Comparison of ENCODE assay signal across 15 cellular contexts in genomic region chr22:41314821-41315220, GRCh38. TPM values are rescaled to one million over a fixed set of nuclear protein-coding genes. Genes with fewer than 3 reads are reported as not detected.
A peak's percentile ranks its signal among the peaks of the same experiment; 100 is the strongest.
DNase-seq lines count a peak whose midpoint lies in the region; ATAC-seq and TF ChIP-seq lines count a peak whose summit lies in the region.
"Had no signal": no experiment of that assay in that cellular context is flagged by ENCODE, and none has a peak within 500 bp of the region (broad histone marks: within the 10 kb centered on the region; RNA-seq: fewer than 3 reads in every experiment).

No MANE protein-coding gene starts in this region.

- in situ Hi-C loops in IMR-90 (cut with MboI; ENCODE audit: low sequenced_read_pairs) = no loop called here

- peaks cover 3% of the 10 kb centered on the region; the same call in 1 of the 2 replicates for H3K9me3 Mint-ChIP-seq in WTC11
- H3K9me3 Mint-ChIP-seq: CD4-positive, alpha-beta T cell; GM23338 had no signal

- H2BK5ac ChIP-seq in IMR-90 (ENCODE audit: low read depth, low read length, poor library complexity, severe bottlenecking) = peak overlapping the region; percentile 39

- no peak overlapping the region for H3K23ac ChIP-seq in IMR-90 (ENCODE audit: low read depth, low read length)

- no peak overlapping the region for H4K5ac ChIP-seq in IMR-90 (ENCODE audit: low read depth, low read length)

- H3K14ac ChIP-seq in IMR-90 (replicated peaks; ENCODE audit: low read depth, low read length) = no peak overlapping the region

- TF ChIP-seq RAD21 in IMR-90 (IDR thresholded peaks at IDR 0.05; ENCODE audit: low read length) = no peak

- H3K27me3 Mint-ChIP-seq in WTC11 (ENCODE audit: low read depth) = no peaks in the 10 kb centered on the region
- H3K27me3 Mint-ChIP-seq: CD4-positive, alpha-beta T cell had no signal

- no peak overlapping the region for H2BK15ac ChIP-seq in IMR-90 (ENCODE audit: low read depth, low read length)

- H3K27me3 ChIP-seq in IMR-90 (ENCODE audit: control insufficient read depth, insufficient read depth, low read length) (no peaks in the 10 kb centered on the region), foreskin keratinocyte (no peaks in the 10 kb centered on the region)
- H3K27me3 ChIP-seq: BLaER1 treated with 17β-estradiol and CSF1 and Interleukin-3, amounts not matched to agents 10 nM and 100 nM had no signal

- peaks cover 90% of the 10 kb centered on the region for H4K20me1 ChIP-seq in IMR-90 (ENCODE audit: insufficient read depth, low read length)

- H3K9me3 ChIP-seq in IMR-90 (ENCODE audit: control insufficient read depth, insufficient read depth, low read length) = no peaks in the 10 kb centered on the region

- H3K36me3 ChIP-seq in IMR-90 (ENCODE audit: control insufficient read depth, insufficient read depth, low read length) = peaks cover 22% of the 10 kb centered on the region

- POLR2A ChIA-PET in IMR-90 (lab: Charles Lee; ENCODE audit: unreplicated experiment) = no interaction called here
- POLR2A ChIA-PET in WTC11 (lab: Charles Lee) = interaction anchor here (0.5 to 0.7 kb wide), 2 partner anchors 38 to 44 kb away, joined by 5 read pairs; no protein-coding TSS in a partner anchor

- no peak overlapping the region for H3K9ac ChIP-seq in IMR-90 (ENCODE audit: low read depth, low read length)
- H3K9ac ChIP-seq: BLaER1 treated with 17β-estradiol and CSF1 and Interleukin-3, amounts not matched to agents 10 nM and 100 nM had no signal

- H2BK20ac ChIP-seq in IMR-90 (ENCODE audit: low read depth, low read length) = no peak overlapping the region

- WGBS in IMR-90 (ENCODE audit: extremely low coverage in 2 of 2, insufficient read length in 1 of 2), 2 experiments = no CpG with 5 or more reads among the region's 8 CpGs

- no peak for TF ChIP-seq CTCF in C4-2B (conservative IDR thresholded peaks at IDR 0.05)
- TF ChIP-seq CTCF in IMR-90 (conservative IDR thresholded peaks at IDR 0.05; ENCODE audit: low read depth, low read length) = no peak
- TF ChIP-seq CTCF in WTC11 (IDR thresholded peaks at IDR 0.05) = no peak
- TF ChIP-seq CTCF in foreskin keratinocyte (conservative IDR thresholded peaks at IDR 0.05) = no peak

- DNase-seq in IMR-90 (no peak), WTC11 (ENCODE audit: low spot score) (no peak), foreskin keratinocyte (peak; percentile 23 to 51), posterior vena cava (ENCODE audit: low spot score) (no peak), NCI-H2227 treated with DMSO at 0.1 percent for 48 hours (lab: John Stamatoyannopoulos, UW) (no peak), SW480 (ENCODE audit: low spot score) (no peak), T-helper 9 cell (no peak)
- DNase-seq: ACHN; Calu3; CD4-positive, alpha-beta T cell; DMS 273 treated with DMSO at 0.1 percent for 48 hours; H7 had no signal

- CTCF ChIA-PET in IMR-90 (lab: Yijun Ruan, JAX) (no interaction called here), WTC11 (lab: Charles Lee) (no interaction called here)

- H4K91ac ChIP-seq in IMR-90 (ENCODE audit: insufficient read depth, low read depth, low read length) = no peak overlapping the region

- H3K4me1 Mint-ChIP-seq in WTC11 = peaks cover 8% of the 10 kb centered on the region

- no peak for TF ChIP-seq POLR2A in IMR-90 (IDR thresholded peaks at IDR 0.05; ENCODE audit: low read depth, low read length)

- ATAC-seq in IMR-90 (ENCODE audit: low read depth) (no peak), WTC11 (no peak), foreskin keratinocyte (peak; percentile 37)
- ATAC-seq: GM23338 had no signal

- 0 out of 4 replicates have a peak overlapping the region, but pooled peaks of 1 of the 2 experiments have one; percentile 16 for H4K8ac ChIP-seq in IMR-90 (ENCODE audit: low read depth in 2 of 2, low read length in 2 of 2)

- H3K4me1 ChIP-seq in IMR-90 (ENCODE audit: control insufficient read depth, insufficient read depth, low read length) (peaks cover 4% of the 10 kb centered on the region; the same call in 1 of the 2 replicates), foreskin keratinocyte (peaks cover 3% of the 10 kb centered on the region)

- H3K27ac Mint-ChIP-seq in WTC11 = peak overlapping the region; percentile 49; the same call in 1 of the 2 replicates
- H3K27ac Mint-ChIP-seq: CD4-positive, alpha-beta T cell; GM23338 had no signal

- no peak overlapping the region for H3K56ac ChIP-seq in IMR-90 (ENCODE audit: extremely low read depth, insufficient read depth, low read length)

- H3K4ac ChIP-seq in IMR-90 (ENCODE audit: low read depth, low read length) = no peak overlapping the region

- peak overlapping the region; percentile 28; the same call in 1 of the 2 replicates for H2AK5ac ChIP-seq in IMR-90 (ENCODE audit: low read depth, low read length)

- H3K4me3 Mint-ChIP-seq in WTC11 = no peak overlapping the region
- H3K4me3 Mint-ChIP-seq: CD4-positive, alpha-beta T cell; GM23338 had no signal

- H2AK9ac ChIP-seq in IMR-90 (replicated peaks; ENCODE audit: low read depth, low read length, poor library complexity) = no peak overlapping the region

- H3K27ac ChIP-seq in C4-2B = peak overlapping the region; percentile 41
- peak overlapping the region; percentile 25 for H3K27ac ChIP-seq in IMR-90 (ENCODE audit: insufficient read depth, low read length)
- no peak overlapping the region for H3K27ac ChIP-seq in foreskin keratinocyte
- H3K27ac ChIP-seq: BLaER1 treated with 17β-estradiol and CSF1 and Interleukin-3, amounts not matched to agents 10 nM and 100 nM had no signal

- no peak overlapping the region for H3K4me2 ChIP-seq in IMR-90 (ENCODE audit: low read depth, low read length)
- H3K4me2 ChIP-seq: GM23338 had no signal

- no TSS peak for BruUV-seq in IMR-90 (replicated peaks; lab: Mats Ljungman, UMichigan)

- intact Hi-C loops in IMR-90 (cut with micrococcal nuclease) = no loop called here
- intact Hi-C loops in posterior vena cava (cut with DNase I) = no loop called here

- peaks cover 27% of the 10 kb centered on the region for H3K9me1 ChIP-seq in IMR-90 (ENCODE audit: insufficient read depth, low read length)

- no peak overlapping the region for H2BK120ac ChIP-seq in IMR-90 (ENCODE audit: low read depth, low read length)

- H2AFZ ChIP-seq in IMR-90 (replicated peaks; ENCODE audit: low read length, poor library complexity) = no peak overlapping the region
- H2AFZ ChIP-seq: GM23338 had no signal

- H3K18ac ChIP-seq in IMR-90 (ENCODE audit: low read depth, low read length) = no peak overlapping the region

- H3K79me1 ChIP-seq in IMR-90 (ENCODE audit: low read depth in 1 of 2, low read length in 2 of 2) = peaks cover 18 to 78% of the 10 kb centered on the region in 2 experiments

- H3K36me3 Mint-ChIP-seq in WTC11 = no peaks in the 10 kb centered on the region

- H3K4me3 ChIP-seq in IMR-90 (ENCODE audit: insufficient read depth, low read depth, low read length) = no peak overlapping the region
- H3K4me3 ChIP-seq: BLaER1 treated with 17β-estradiol and CSF1 and Interleukin-3, amounts not matched to agents 10 nM and 100 nM; GM23338 had no signal

- dilution Hi-C loops in IMR-90 (cut with HindIII; ENCODE audit: low sequenced_read_pairs, unreplicated experiment) = no loop called here

TF ChIP-seq in IMR-90, 13 proteins besides CTCF, POLR2A, EP300 and RAD21:
- no peak for TF ChIP-seq RCOR1 (IDR thresholded peaks at IDR 0.05; ENCODE audit: insufficient replicate concordance, low read length)
- TF ChIP-seq NFE2L2 (IDR thresholded peaks at IDR 0.05; ENCODE audit: low read depth, low read length) = no peak
- TF ChIP-seq CHD1 (IDR thresholded peaks at IDR 0.05; ENCODE audit: low read depth, low read length) = no peak
- TF ChIP-seq MXI1 (IDR thresholded peaks at IDR 0.05; ENCODE audit: borderline replicate concordance, low read depth, low read length) = no peak
- TF ChIP-seq FOS (IDR thresholded peaks at IDR 0.05; ENCODE audit: low read depth, low read length) = no peak
- TF ChIP-seq SMC3 (IDR thresholded peaks at IDR 0.05; ENCODE audit: low read depth, low read length) = no peak
- no peak for TF ChIP-seq MAZ (IDR thresholded peaks at IDR 0.05; ENCODE audit: borderline replicate concordance, low read depth, low read length)

RNA-seq across cellular contexts. Expression of gene ZC3H7B, which starts 13.5 kb away (rescaled TPM):
- total RNA-seq in IMR-90 (2012; rRNA removed) (35.6 and 37.6 TPM in 2 replicates), WTC11 (2021) (61.6 to 64.7 TPM (median 64.7 TPM) in 3 replicates), foreskin keratinocyte (82.6 and 89.4 TPM in 2 replicates), posterior vena cava (10 to 100 TPM; 36.1 to 41.7 TPM)
- polyA plus RNA-seq in IMR-90 (2012; rRNA removed) (72.3 and 81.6 TPM in 2 replicates), foreskin keratinocyte (35.3 and 37.7 TPM in 2 replicates)
- polyA plus RNA-seq in IMR-90 (2012; cell fraction: cytosol; rRNA removed) = 45.0 and 67.7 TPM in 2 replicates
- polyA plus RNA-seq in IMR-90 (2012; cell fraction: nucleus; rRNA removed; ENCODE audit: low replicate concordance) = 104 and 165 TPM in 2 replicates

RNA-seq across cellular contexts. Expression of gene RANGAP1, which starts 28.8 kb away (rescaled TPM):
- 71.2 and 74.4 TPM in 2 replicates for total RNA-seq in IMR-90 (2012; rRNA removed)
- polyA plus RNA-seq in IMR-90 (2012; rRNA removed) = 148 and 165 TPM in 2 replicates
- polyA plus RNA-seq in IMR-90 (2012; cell fraction: cytosol; rRNA removed) = 129 and 158 TPM in 2 replicates
- 168 and 358 TPM in 2 replicates for polyA plus RNA-seq in IMR-90 (2012; cell fraction: nucleus; rRNA removed; ENCODE audit: low replicate concordance)
- total RNA-seq in WTC11 (2021) = 144 to 160 TPM (median 151 TPM) in 3 replicates
- 195 and 210 TPM in 2 replicates for total RNA-seq in foreskin keratinocyte
- polyA plus RNA-seq in foreskin keratinocyte = 180 and 182 TPM in 2 replicates
- total RNA-seq in posterior vena cava = 10 to 100 TPM; 26.2 to 39.4 TPM

Comparison
In these comparisons a context has a peak if more than half of its experiments do, and no peak if none do; other contexts are left out.
1. DNase-seq: peak in foreskin keratinocyte (2 of 2); none in IMR-90 (single experiment), WTC11 (single experiment), posterior vena cava (single experiment), NCI-H2227 treated with DMSO at 0.1 percent for 48 hours (single experiment), SW480 (single experiment) and T-helper 9 cell (single experiment).